Comparison of ENCODE assay signal across 22 cellular contexts in genomic region chr7:55070271-55070743, GRCh38. TPM values are rescaled to one million over a fixed set of nuclear protein-coding genes. Genes with fewer than 3 reads are reported as not detected.
DNase-seq lines count a peak whose midpoint lies in the region; FAIRE-seq and TF ChIP-seq lines count a peak whose summit lies in the region.
"Had no signal": no experiment of that assay in that cellular context is flagged by ENCODE, and none has a peak within 500 bp of the region (broad histone marks: within the 10 kb centered on the region; RNA-seq: fewer than 3 reads in every experiment).

No MANE protein-coding gene starts in this region.

- peak overlapping the region; percentile 36 for H3K9ac ChIP-seq in adipocyte (ENCODE audit: low read length)
- no peak overlapping the region for H3K9ac ChIP-seq in kidney (ENCODE audit: low read length in 2 of 2)
- H3K9ac ChIP-seq: neural progenitor cell had no signal

- H3K27me3 ChIP-seq in adipocyte (replicated peaks; ENCODE audit: control insufficient read depth, insufficient read depth, low read length) = no peaks in the 10 kb centered on the region
- H3K27me3 ChIP-seq in sigmoid colon = no peaks in the 10 kb centered on the region
- H3K27me3 ChIP-seq in A673 (replicated peaks; ENCODE audit: insufficient read depth, low read depth, low read length, poor library complexity) = no peaks in the 10 kb centered on the region
- H3K27me3 ChIP-seq: neural progenitor cell had no signal

- H3K4me3 ChIP-seq in adipocyte (ENCODE audit: low read length) (no peak overlapping the region), kidney (ENCODE audit: low read length in 2 of 2) (no peak overlapping the region), sigmoid colon (no peak overlapping the region), A673 (ENCODE audit: low read depth, low read length, poor library complexity, severe bottlenecking) (no peak overlapping the region)
- H3K4me3 ChIP-seq: neural progenitor cell had no signal

- DNase-seq in ACHN (peak; percentile 89), adipocyte (ENCODE audit: low read depth) (no peak), kidney (no peak), sigmoid colon (no peak), dermis blood vessel endothelial cell (no peak), A673 (ENCODE audit: low spot score) (no peak), HEK293T (ENCODE audit: extremely low spot score) (no peak)
- no peak for DNase-seq in activated naive CD4-positive, alpha-beta T cell treated with anti-CD3 and anti-CD28 coated beads, Interleukin-2, amount 50 U/mL, for 16 hours
- DNase-seq: activated CD4-positive, alpha-beta T cell treated with anti-CD3 and anti-CD28 coated beads for 36 hours; C1 segment of cervical spinal cord; endodermal cell; hypothalamus; islet precursor cell; NCI-H1417 treated with DMSO at 0.1 percent for 48 hours; NCI-H2171; SIG-M5; stimulated activated CD8-positive, alpha-beta memory T cell treated with anti-CD3 and anti-CD28 coated beads, Interleukin-4, amount 100 ng/mL, for 48 hours; substantia nigra; T-cell had no signal

- no peaks in the 10 kb centered on the region for H3K36me3 ChIP-seq in adipocyte (ENCODE audit: control insufficient read depth, insufficient read depth, low read length, severe bottlenecking)
- H3K36me3 ChIP-seq in kidney (ENCODE audit: control insufficient read depth in 1 of 2, insufficient read depth in 2 of 2, low read length in 2 of 2) = no peaks in the 10 kb centered on the region
- H3K36me3 ChIP-seq in sigmoid colon = no peaks in the 10 kb centered on the region
- no peaks in the 10 kb centered on the region for H3K36me3 ChIP-seq in A673 (ENCODE audit: insufficient read depth, low read length, poor library complexity, severe bottlenecking)
- H3K36me3 ChIP-seq: neural progenitor cell had no signal

- no peak for TF ChIP-seq EP300 in sigmoid colon (IDR thresholded peaks at IDR 0.05)

- peak; percentile 32 for FAIRE-seq in kidney (lab: Jason Lieb, UNC)
- FAIRE-seq: GM18507 had no signal

- no TSS peak for BruUV-seq in A673 (replicated peaks; lab: Mats Ljungman, UMichigan)

- in situ Hi-C loops in ACHN (cut with HindIII; ENCODE audit: low pct_ligation_motif_present, low pct_unique_long_range_greater_than_20kb, low sequenced_read_pairs) = no loop called here

- H3K4me1 ChIP-seq in adipocyte (ENCODE audit: control insufficient read depth, insufficient read depth, low read length) (peaks cover 81% of the 10 kb centered on the region), kidney (ENCODE audit: control insufficient read depth in 1 of 2, insufficient read depth in 1 of 2, low read depth in 1 of 2, low read length in 2 of 2) (peaks cover 23 to 41% of the 10 kb centered on the region in 2 donors), sigmoid colon (peaks cover 0 to 67% (median 60%) of the 10 kb centered on the region in 4 donors), A673 (ENCODE audit: insufficient read depth, low read length, poor library complexity, severe bottlenecking) (peaks cover 10% of the 10 kb centered on the region)

- TF ChIP-seq CTCF in kidney (IDR thresholded peaks at IDR 0.05; ENCODE audit: borderline replicate concordance, extremely low read depth, insufficient read depth) = no peak
- TF ChIP-seq CTCF in sigmoid colon (IDR thresholded peaks at IDR 0.05) = no peak
- TF ChIP-seq CTCF in A673 (conservative IDR thresholded peaks at IDR 0.05; ENCODE audit: low read depth, low read length) = no peak

- POLR2A ChIA-PET in A673 (lab: Charles Lee; ENCODE audit: low non-redundant PET) = no interaction called here
- POLR2A ChIA-PET in HEK293T (lab: Yijun Ruan, JAX) = no interaction called here

- TF ChIP-seq POLR2A in sigmoid colon (IDR thresholded peaks at IDR 0.05) = no peak

- H3K9me3 ChIP-seq in adipocyte (ENCODE audit: control insufficient read depth, low read length) (no peaks in the 10 kb centered on the region), kidney (ENCODE audit: control insufficient read depth in 1 of 2, low read length in 2 of 2) (no peaks in the 10 kb centered on the region), sigmoid colon (no peaks in the 10 kb centered on the region), A673 (ENCODE audit: low read depth, low read length, poor library complexity, severe bottlenecking) (no peaks in the 10 kb centered on the region)

- intact Hi-C loops in kidney (cut with DNase I) (no loop called here), sigmoid colon (cut with DNase I) (loop anchor here (5.0 kb wide), 1 partner anchor 57 kb away; no protein-coding TSS in a partner anchor), A673 (cut with micrococcal nuclease; ENCODE audit: unreplicated experiment) (no loop called here)

- H3K27ac ChIP-seq in kidney (ENCODE audit: low read depth in 2 of 2, low read length in 2 of 2) (peak overlapping the region in 1 of 2 donors; percentile 32), sigmoid colon (peak overlapping the region; percentile 75 to 86 (median 80)), A673 (ENCODE audit: low read depth, low read length, poor library complexity, severe bottlenecking) (no peak overlapping the region)
- H3K27ac ChIP-seq: neural progenitor cell had no signal

- WGBS in sigmoid colon, 2 donors = 86 to 92% methylated on average over 9 of the region's 9 CpGs

- CTCF ChIA-PET in A673 (lab: Charles Lee) (interaction anchor here (0.5 kb wide), 1 partner anchor 9 kb away, joined by 6 read pairs; no protein-coding TSS in a partner anchor), HEK293T (lab: Yijun Ruan, JAX) (no interaction called here)

TF ChIP-seq in HEK293T, 16 proteins besides CTCF, POLR2A, EP300 and RAD21:
- no peak for TF ChIP-seq HDGF (IDR thresholded peaks at IDR 0.05; ENCODE audit: borderline replicate concordance)
- no peak for TF ChIP-seq FOXA1 (IDR thresholded peaks at IDR 0.05)
- no peak for TF ChIP-seq ZNF384 (IDR thresholded peaks at IDR 0.05)
- TF ChIP-seq ELF4 (IDR thresholded peaks at IDR 0.05) = no peak
- TF ChIP-seq NFRKB (IDR thresholded peaks at IDR 0.05) = no peak

RNA-seq across cellular contexts. Expression of gene EGFR, which starts 51.5 kb away (rescaled TPM):
- total RNA-seq in kidney (61.3 TPM), sigmoid colon (10 to 100 TPM; 35.6 to 61.5 (median 40.8) TPM), dermis blood vessel endothelial cell (0.56 and 0.85 TPM in 2 replicates), A673 (2021) (0.59 and 0.84 TPM in 2 replicates)
- polyA plus RNA-seq in kidney (ENCODE audit: insufficient read depth, low read depth, low replicate concordance) (5.9 TPM), sigmoid colon (10 to 100 TPM in 1 of 3 donors, 1 to 10 TPM in 2; 3.6 to 10.7 (median 5.5) TPM)
- total RNA-seq: activated naive CD4-positive, alpha-beta T cell treated with anti-CD3 and anti-CD28 coated beads, Interleukin-2, amount 50 U/mL, for 72 hours had no signal

Comparison
In these comparisons a context has a peak if more than half of its experiments do, and no peak if none do; other contexts are left out.
1. RNA of gene EGFR, which starts 51.5 kb away (total RNA-seq): 61.3 TPM in kidney (single experiment) and 35.6 to 61.5 TPM in sigmoid colon; 0.56 to 0.85 TPM in dermis blood vessel endothelial cell and 0.59 to 0.84 TPM in A673; every median in the first group is over 10 times any median in the second.